ENCODE assay signal across 18 cellular contexts in the genomic region with DNA sequence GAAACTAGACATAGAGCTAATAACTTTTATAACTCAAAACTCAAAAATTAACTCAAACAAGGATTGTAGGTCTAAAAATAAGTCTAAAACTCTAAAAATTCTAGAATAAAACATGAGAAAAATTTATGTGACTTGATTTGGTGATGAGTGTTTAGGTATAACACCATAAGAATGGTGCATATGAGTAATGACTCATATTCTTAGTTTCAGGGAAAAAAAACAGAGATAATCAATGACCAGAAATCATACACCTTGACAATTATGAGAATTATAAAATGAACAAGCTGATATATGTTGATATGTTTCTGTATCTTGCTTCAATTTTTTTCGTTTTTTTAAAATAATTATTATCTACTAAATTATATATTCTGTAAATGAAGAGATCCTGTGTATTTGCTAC.
"Had no signal": no experiment of that assay in that cellular context is flagged by ENCODE, and none has a peak within 500 bp of the region (broad histone marks: within the 10 kb centered on the region; RNA-seq: fewer than 3 reads in every experiment).

No MANE protein-coding gene starts in this region.

- H3K27ac ChIP-seq: dorsolateral prefrontal cortex, lower lobe of right lung, prostate gland, sigmoid colon, vagina had no signal

- ATAC-seq: left ventricle myocardium superior; lower lobe of right lung; naive thymus-derived CD8-positive, alpha-beta T cell; right cardiac atrium; stimulated activated naive B cell treated with anti-CD40 and anti-IgM and Interleukin-4, amounts not matched to agents 10 μg/mL and 1 μg/mL and 100 μg/mL, for 72 hours had no signal

- DNase-seq: dorsolateral prefrontal cortex; effector CD4-positive, alpha-beta T cell; hypothalamus; immature natural killer cell; islet precursor cell; left ventricle myocardium superior; lower lobe of right lung; naive thymus-derived CD8-positive, alpha-beta T cell; nephron progenitor cell; nucleus accumbens; right cardiac atrium; sigmoid colon; stimulated activated CD4-positive, alpha-beta T cell treated with anti-CD3 and anti-CD28 coated beads, Interleukin-2, amount 100 ng/mL, for 24 hours; stimulated activated CD4-positive, alpha-beta T cell treated with anti-CD3 and anti-CD28 coated beads, Interleukin-4, amount 100 ng/mL, for 4 hours; stimulated activated naive B cell treated with anti-CD40 and anti-IgM and Interleukin-4, amounts not matched to agents 10 μg/mL and 1 μg/mL and 100 μg/mL, for 72 hours; trophoblast cell had no signal

- H3K27me3 ChIP-seq: dorsolateral prefrontal cortex, sigmoid colon, vagina had no signal

- H3K36me3 ChIP-seq: lower lobe of right lung, prostate gland, sigmoid colon, vagina had no signal

- H3K4me3 ChIP-seq: dorsolateral prefrontal cortex, lower lobe of right lung, prostate gland, sigmoid colon, vagina had no signal

- H3K9me3 ChIP-seq: lower lobe of right lung, prostate gland, sigmoid colon, vagina had no signal

- H3K4me1 ChIP-seq: lower lobe of right lung, prostate gland, sigmoid colon, vagina had no signal
